In genomic region chr15:80174017-80174746, GRCh38 we compare ENCODE assay signal across 10 cellular contexts. TPM values are rescaled to one million over a fixed set of nuclear protein-coding genes. Genes with fewer than 3 reads are reported as not detected.
DNase-seq lines count a peak whose midpoint lies in the region; TF ChIP-seq lines count a peak whose summit lies in the region.
"Had no signal": no experiment of that assay in that cellular context is flagged by ENCODE, and none has a peak within 500 bp of the region (broad histone marks: within the 10 kb centered on the region; RNA-seq: fewer than 3 reads in every experiment).

No MANE protein-coding gene starts in this region.

- H3K9me3 Mint-ChIP-seq in neural crest cell: no peaks in the 10 kb centered on the region

- H3K36me3 Mint-ChIP-seq in neural crest cell (ENCODE audit: low read depth): peaks cover 2% of the 10 kb centered on the region

- peak overlapping the region; percentile 95 for H3K27ac Mint-ChIP-seq in neural crest cell (ENCODE audit: unreplicated experiment)
- H3K27ac Mint-ChIP-seq: activated CD4-positive, alpha-beta T cell treated with anti-CD3 and anti-CD28 coated beads for 36 hours had no signal

- H3K4me3 Mint-ChIP-seq in neural crest cell: no peak overlapping the region
- H3K4me3 Mint-ChIP-seq: activated CD4-positive, alpha-beta T cell treated with anti-CD3 and anti-CD28 coated beads for 36 hours had no signal

- peaks cover 15% of the 10 kb centered on the region for H3K4me1 Mint-ChIP-seq in neural crest cell

- no peak for TF ChIP-seq CTCF in neural crest cell (conservative IDR thresholded peaks at IDR 0.05)

- DNase-seq in A172 (ENCODE audit: low spot score) (peak; percentile 34), LHCN-M2 (ENCODE audit: low read depth) (peak; percentile 76), dermis blood vessel endothelial cell (peak; percentile 45), neural crest cell (ENCODE audit: low read depth, low spot score) (no peak), NCI-H2227 treated with DMSO at 0.1 percent for 48 hours (lab: John Stamatoyannopoulos, UW) (no peak), kidney glomerular epithelial cell (lab: John Stamatoyannopoulos, UW) (no peak), NCI-H187 treated with DMSO at 0.1 percent for 48 hours (lab: John Stamatoyannopoulos, UW) (no peak), mesenteric fat pad (ENCODE audit: low spot score) (no peak)
- DNase-seq: activated gamma-delta T cell had no signal

- H3K27me3 Mint-ChIP-seq in neural crest cell (ENCODE audit: low read depth): no peaks in the 10 kb centered on the region
- H3K27me3 Mint-ChIP-seq: activated CD4-positive, alpha-beta T cell treated with anti-CD3 and anti-CD28 coated beads for 36 hours had no signal

RNA-seq across cellular contexts. Expression of gene FAH, which starts 21.4 kb away (rescaled TPM):
- 22.6 and 24.5 TPM in 2 replicates for total RNA-seq in A172 (2014; rRNA removed; shearing (Covaris generic))
- total RNA-seq in LHCN-M2 (2014; rRNA removed) (29.7 and 30.1 TPM in 2 replicates), dermis blood vessel endothelial cell (5.3 and 10.3 TPM in 2 replicates), neural crest cell (21.1 and 22.9 TPM in 2 replicates), mesenteric fat pad (147 TPM)
- 54.3 TPM for polyA plus RNA-seq in LHCN-M2 (2012)

Comparison
In these comparisons a context has a peak if more than half of its experiments do, and no peak if none do; other contexts are left out.
1. DNase-seq: peak in A172 (single experiment), LHCN-M2 (single experiment) and dermis blood vessel endothelial cell (single experiment); none in neural crest cell (single experiment), NCI-H2227 treated with DMSO at 0.1 percent for 48 hours (single experiment), kidney glomerular epithelial cell (single experiment), NCI-H187 treated with DMSO at 0.1 percent for 48 hours (single experiment) and mesenteric fat pad (single experiment).